Comparison of ENCODE assay signal across 8 cellular contexts in genomic region chr12:53065975-53066593, GRCh38. TPM values are rescaled to one million over a fixed set of nuclear protein-coding genes. Genes with fewer than 3 reads are reported as not detected.
DNase-seq lines count a peak whose midpoint lies in the region; ATAC-seq and TF ChIP-seq lines count a peak whose summit lies in the region.

No MANE protein-coding gene starts in this region.

- peaks cover 17% of the 10 kb centered on the region for H3K36me3 ChIP-seq in CD8-positive, alpha-beta memory T cell (ENCODE audit: insufficient read depth, low read length)
- H3K36me3 ChIP-seq in osteoblast (ENCODE audit: insufficient read depth, low read length), result peaks cover 71% of the 10 kb centered on the region
- peaks cover 0 to 72% (median 10%) of the 10 kb centered on the region in 3 donors for H3K36me3 ChIP-seq in tibial nerve

- TF ChIP-seq EP300 in Ishikawa (IDR thresholded peaks at IDR 0.05; ENCODE audit: borderline replicate concordance), result no peak
- TF ChIP-seq EP300 in tibial nerve (IDR thresholded peaks at IDR 0.05), result peak in 1 of 2 donors; percentile 69

- no peak for TF ChIP-seq POLR2A in tibial nerve (IDR thresholded peaks at IDR 0.05)

- H3K27me3 Mint-ChIP-seq in CD8-positive, alpha-beta memory T cell, result no peaks in the 10 kb centered on the region

- TF ChIP-seq RAD21 in Ishikawa (IDR thresholded peaks at IDR 0.05; ENCODE audit: low read depth), result peak; percentile 94

- H3K4me2 ChIP-seq in osteoblast (ENCODE audit: insufficient read depth, low read length), result peak overlapping the region; percentile 21

- POLR2A ChIA-PET in CD8-positive, alpha-beta memory T cell (lab: Charles Lee), result interaction anchor here (0.6 to 1.3 kb wide), 4 partner anchors 13 to 70 kb away, joined by 3 to 7 read pairs (median 4); partner anchors contain the start of genes IGFBP6 and SPRYD3

- no peak overlapping the region for H3K4me3 Mint-ChIP-seq in CD8-positive, alpha-beta memory T cell

- H3K36me3 Mint-ChIP-seq in CD8-positive, alpha-beta memory T cell, result peaks cover 4 to 78% (median 4%) of the 10 kb centered on the region in 3 donors

- no peaks in the 10 kb centered on the region for H3K27me3 ChIP-seq in CD8-positive, alpha-beta memory T cell (ENCODE audit: insufficient read depth, low read length, poor library complexity, severe bottlenecking)
- H3K27me3 ChIP-seq in foreskin keratinocyte (no peaks in the 10 kb centered on the region), osteoblast (ENCODE audit: insufficient read depth, low read length) (no peaks in the 10 kb centered on the region), tibial nerve (no peaks in the 10 kb centered on the region)

- no peaks in the 10 kb centered on the region for H3K9me3 ChIP-seq in CD8-positive, alpha-beta memory T cell (ENCODE audit: low read length)
- H3K9me3 ChIP-seq in osteoblast (ENCODE audit: low read depth, low read length) (no peaks in the 10 kb centered on the region), tibial nerve (no peaks in the 10 kb centered on the region)

- TF ChIP-seq CTCF in foreskin keratinocyte (conservative IDR thresholded peaks at IDR 0.05), result peak; percentile 93
- peak; percentile 90 for TF ChIP-seq CTCF in osteoblast (IDR thresholded peaks at IDR 0.05; ENCODE audit: extremely low read depth, low read depth, low read length)
- peak; percentile 83 to 99 (median 88) for TF ChIP-seq CTCF in tibial nerve (IDR thresholded peaks at IDR 0.05)

- DNase-seq in CD8-positive, alpha-beta memory T cell, result peak; percentile 51 to 74 (median 61)
- DNase-seq in RPMI8226 (peak; percentile 60), foreskin keratinocyte (no peak), osteoblast (ENCODE audit: insufficient read length, low spot score, missing footprints) (peak; percentile 98), tibial nerve (ENCODE audit: low spot score in 2 of 2) (peak in 1 of 2 donors; percentile 90)
- DNase-seq in activated effector memory CD4-positive, alpha-beta T cell treated with anti-CD3 and anti-CD28 coated beads, Interleukin-2, amount 50 U/mL, for 16 hours, result peak; percentile 87

- 12 to 13% methylated on average over 16 of the region's 16 CpGs for WGBS in tibial nerve, 2 donors

- H4K20me1 ChIP-seq in osteoblast (ENCODE audit: insufficient read depth, low read length), result peaks cover 21% of the 10 kb centered on the region

- H3K79me2 ChIP-seq in osteoblast (ENCODE audit: insufficient read depth, low read length), result peaks cover 21% of the 10 kb centered on the region

- H3K4me1 Mint-ChIP-seq in CD8-positive, alpha-beta memory T cell, result peaks cover 10 to 24% (median 17%) of the 10 kb centered on the region in 3 donors

- H3K9me3 Mint-ChIP-seq in CD8-positive, alpha-beta memory T cell, result no peaks in the 10 kb centered on the region

- no peak overlapping the region for H3K4me3 ChIP-seq in CD8-positive, alpha-beta memory T cell (ENCODE audit: low read length)
- H3K4me3 ChIP-seq in osteoblast (ENCODE audit: insufficient read depth, low read length) (peak overlapping the region; percentile 15), tibial nerve (peak overlapping the region in 2 of 4 donors; percentile 8 to 42)

- CTCF ChIA-PET in CD8-positive, alpha-beta memory T cell (lab: Charles Lee), result interaction anchor here (0.7 to 10.9 kb wide), 37 partner anchors 9 to 356 kb away, joined by 3 to 243 read pairs (median 5); partner anchors contain the start of genes AAAS, CSAD, ESPL1 and IGFBP6

- peak overlapping the region in 5 of 8 donors; percentile 64 to 91 (median 83) for H3K27ac Mint-ChIP-seq in CD8-positive, alpha-beta memory T cell

- H2AFZ ChIP-seq in osteoblast (ENCODE audit: low read length), result no peak overlapping the region

- peak; percentile 55 for ATAC-seq in foreskin keratinocyte
- no peak for ATAC-seq in GM21390 (IDR thresholded peaks at IDR 0.05; ENCODE audit: unreplicated experiment)

- peaks cover 7% of the 10 kb centered on the region for H3K4me1 ChIP-seq in CD8-positive, alpha-beta memory T cell (ENCODE audit: insufficient read depth, low read length)
- H3K4me1 ChIP-seq in foreskin keratinocyte (peaks cover 14% of the 10 kb centered on the region), osteoblast (ENCODE audit: insufficient read depth, low read length) (peaks cover 66% of the 10 kb centered on the region), tibial nerve (peaks cover 0 to 100% (median 76%) of the 10 kb centered on the region in 4 donors)

- no peak overlapping the region for H3K27ac ChIP-seq in CD8-positive, alpha-beta memory T cell (ENCODE audit: low read depth, low read length)
- H3K27ac ChIP-seq in foreskin keratinocyte (no peak overlapping the region), osteoblast (ENCODE audit: low read depth, low read length) (peak overlapping the region; percentile 83), tibial nerve (peak overlapping the region; percentile 78 to 100 (median 89))

TF ChIP-seq in Ishikawa, 13 proteins besides CTCF, POLR2A, EP300 and RAD21:
- TF ChIP-seq TCF12 (IDR thresholded peaks at IDR 0.05; ENCODE audit: low read depth) (no peak), CEBPB (IDR thresholded peaks at IDR 0.05) (no peak), YY1 (IDR thresholded peaks at IDR 0.05; ENCODE audit: low read depth) (no peak), EGR1 (IDR thresholded peaks at IDR 0.05) (no peak), MAX (IDR thresholded peaks at IDR 0.05) (no peak), NFIC (IDR thresholded peaks at IDR 0.05) (no peak), USF1 (IDR thresholded peaks at IDR 0.05) (no peak), CREB1 (IDR thresholded peaks at IDR 0.05; ENCODE audit: low read depth) (no peak), TEAD4 (IDR thresholded peaks at IDR 0.05) (no peak), FOXM1 (IDR thresholded peaks at IDR 0.05; ENCODE audit: borderline replicate concordance, low read depth) (no peak)

RNA-seq across cellular contexts. Expression of gene SPRYD3, which starts 13.1 kb away (rescaled TPM):
- total RNA-seq in CD8-positive, alpha-beta memory T cell, result 10 to 100 TPM; 40.1 to 43.3 TPM
- polyA plus RNA-seq in CD8-positive, alpha-beta memory T cell, result 63.0 TPM
- total RNA-seq in foreskin keratinocyte (27.2 and 36.2 TPM in 2 replicates), osteoblast (25.6 and 26.8 TPM in 2 replicates), tibial nerve (10 to 100 TPM; 51.8 to 57.0 (median 54.3) TPM)
- 28.3 and 35.1 TPM in 2 replicates for polyA plus RNA-seq in foreskin keratinocyte

RNA-seq across cellular contexts. Expression of gene TNS2, which starts 16.2 kb away (rescaled TPM):
- total RNA-seq in CD8-positive, alpha-beta memory T cell, result 1 to 10 TPM; 2.1 to 5.6 TPM
- polyA plus RNA-seq in CD8-positive, alpha-beta memory T cell, result 0.35 TPM
- total RNA-seq in foreskin keratinocyte (1.5 and 4.3 TPM in 2 replicates), osteoblast (72.0 and 76.0 TPM in 2 replicates), tibial nerve (100 to 1,000 TPM; 411 to 653 (median 546) TPM)
- polyA plus RNA-seq in foreskin keratinocyte, result 1.2 and 3.4 TPM in 2 replicates

RNA-seq across cellular contexts. Expression of gene IGFBP6, which starts 31.4 kb away (rescaled TPM):
- total RNA-seq in CD8-positive, alpha-beta memory T cell, result 1 to 10 TPM; 1.5 to 1.6 TPM
- 8.9 TPM for polyA plus RNA-seq in CD8-positive, alpha-beta memory T cell
- total RNA-seq in foreskin keratinocyte, result 34.4 and 49.3 TPM in 2 replicates
- polyA plus RNA-seq in foreskin keratinocyte, result 46.4 and 62.5 TPM in 2 replicates
- 431 and 577 TPM in 2 replicates for total RNA-seq in osteoblast
- total RNA-seq in tibial nerve, result 1,000 to 10,000 TPM; 1,043 to 8,473 (median 5,787) TPM

RNA-seq across cellular contexts. Expression of gene SOAT2, which starts 37.2 kb away (rescaled TPM):
- total RNA-seq in CD8-positive, alpha-beta memory T cell, result under 1 TPM; 0.48 to 1.00 TPM
- 0.76 TPM for polyA plus RNA-seq in CD8-positive, alpha-beta memory T cell
- total RNA-seq in foreskin keratinocyte (not detected in 2 replicates), osteoblast (not detected in 2 replicates), tibial nerve (1 to 10 TPM in 1 of 4 donors, under 1 TPM in 3; 0.30 to 2.9 (median 0.72) TPM)
- not detected in 2 replicates for polyA plus RNA-seq in foreskin keratinocyte

RNA-seq across cellular contexts. Expression of gene EIF4B, which starts 59.8 kb away (rescaled TPM):
- 100 to 1,000 TPM; 644 to 660 TPM for total RNA-seq in CD8-positive, alpha-beta memory T cell
- 114 TPM for polyA plus RNA-seq in CD8-positive, alpha-beta memory T cell
- 349 and 368 TPM in 2 replicates for total RNA-seq in foreskin keratinocyte
- polyA plus RNA-seq in foreskin keratinocyte, result 95.2 and 110 TPM in 2 replicates
- 1,135 and 1,332 TPM in 2 replicates for total RNA-seq in osteoblast
- total RNA-seq in tibial nerve, result 100 to 1,000 TPM; 297 to 484 (median 401) TPM

Comparison
In these comparisons a context has a peak if more than half of its experiments do, and no peak if none do; other contexts are left out.
1. DNase-seq: peak in CD8-positive, alpha-beta memory T cell (5 of 5), RPMI8226 (single experiment), activated effector memory CD4-positive, alpha-beta T cell treated with anti-CD3 and anti-CD28 coated beads, Interleukin-2, amount 50 U/mL, for 16 hours (single experiment) and osteoblast (single experiment); none in foreskin keratinocyte (0 of 2).
2. H3K27ac ChIP-seq: peak in osteoblast (single experiment) and tibial nerve (4 of 4); none in CD8-positive, alpha-beta memory T cell (single experiment) and foreskin keratinocyte (single experiment).
3. RNA of gene TNS2, which starts 16.2 kb away (total RNA-seq): 411 to 653 TPM in tibial nerve and 72.0 to 76.0 TPM in osteoblast; 2.1 to 5.6 TPM in CD8-positive, alpha-beta memory T cell and 1.5 to 4.3 TPM in foreskin keratinocyte; every median in the first group is over 10 times any median in the second.
4. Peak in every context shown above with its lines, with median percentiles within 50 percentile points of each other: CTCF ChIP-seq.